In genomic region chr19:17632577-17632976, GRCh38 we compare ENCODE assay signal across 27 cellular contexts. TPM values are rescaled to one million over a fixed set of nuclear protein-coding genes. Genes with fewer than 3 reads are reported as not detected.
"Had no signal": no experiment of that assay in that cellular context is flagged by ENCODE, and none has a peak within 500 bp of the region (broad histone marks: within the 10 kb centered on the region; RNA-seq: fewer than 3 reads in every experiment).

No MANE protein-coding gene starts in this region.

- DNase-seq: nephron progenitor cell; occipital lobe; ovary; psoas muscle; right lobe of liver; sigmoid colon; small intestine; stimulated activated CD4-positive, alpha-beta T cell treated with anti-CD3 and anti-CD28 coated beads, Interleukin-15, amount 100 ng/mL, for 24 hours; stimulated activated CD4-positive, alpha-beta T cell treated with anti-CD3 and anti-CD28 coated beads, Interleukin-2, amount 100 ng/mL, for 24 hours; stimulated activated CD4-positive, alpha-beta T cell treated with anti-CD3 and anti-CD28 coated beads, Interleukin-2, amount 100 ng/mL, for 48 hours; stimulated activated CD4-positive, alpha-beta T cell treated with anti-CD3 and anti-CD28 coated beads, Interleukin-4, amount 100 ng/mL, for 24 hours; stimulated activated naive B cell treated with anti-CD40 and anti-IgM and Interleukin-4, amounts not matched to agents 10 μg/mL and 1 μg/mL and 100 μg/mL, for 72 hours; stimulated activated naive CD4-positive, alpha-beta T cell treated with Interleukin-2 at 50 U/mL for 16 hours; stomach; thyroid gland; trophoblast cell; upper lobe of left lung had no signal

- H3K27ac ChIP-seq: ovary, parathyroid adenoma, psoas muscle, right lobe of liver, sigmoid colon, stomach, thoracic aorta, thyroid gland, tibial nerve, upper lobe of left lung, vagina had no signal

- H3K27me3 ChIP-seq: ovary, right lobe of liver, sigmoid colon, thyroid gland, tibial nerve, upper lobe of left lung, vagina had no signal

- H3K9ac ChIP-seq: parathyroid adenoma had no signal

- ATAC-seq: natural killer cell treated with Interleukin-12 subunit alpha and Interleukin-12 subunit beta and Interleukin-15 and Interleukin-18, amount 100 ng/mL, for 72 hours; psoas muscle; right cardiac atrium; right lobe of liver; stimulated activated effector memory CD8-positive, alpha-beta T cell treated with anti-CD3 and anti-CD28 coated beads, Interleukin-12 subunit alpha, Interleukin-12 subunit beta, amount 100 ng/mL, for 72 hours; stimulated activated naive B cell treated with anti-CD40 and anti-IgM and Interleukin-4, amounts not matched to agents 10 μg/mL and 1 μg/mL and 100 μg/mL, for 72 hours had no signal

- H3K9me3 ChIP-seq: ovary, psoas muscle, right lobe of liver, sigmoid colon, stomach, thoracic aorta, thyroid gland, tibial nerve, upper lobe of left lung, vagina had no signal

- H3K36me3 ChIP-seq: ovary, right lobe of liver, sigmoid colon, stomach, thoracic aorta, thyroid gland, tibial nerve, upper lobe of left lung, vagina had no signal

- H2AFZ ChIP-seq: parathyroid adenoma had no signal

- FAIRE-seq: small intestine, urothelium cell line had no signal

- H3K4me3 ChIP-seq: ovary, psoas muscle, right lobe of liver, sigmoid colon, stomach, thoracic aorta, thyroid gland, tibial nerve, upper lobe of left lung, vagina had no signal

- H3K4me1 ChIP-seq: parathyroid adenoma, psoas muscle, right lobe of liver, sigmoid colon, stomach, thyroid gland, tibial nerve, upper lobe of left lung, vagina had no signal

RNA-seq across cellular contexts. Expression of gene UNC13A, which starts 55.6 kb away (rescaled TPM):
- total RNA-seq: natural killer cell treated with Interleukin-12 subunit alpha and Interleukin-12 subunit beta and Interleukin-15 and Interleukin-18, amount 100 ng/mL, for 72 hours; skeletal muscle tissue; subcutaneous adipose tissue had no signal
